Comparison of ENCODE assay signal across 18 cellular contexts in genomic region chr11:73156686-73157085, GRCh38. TPM values are rescaled to one million over a fixed set of nuclear protein-coding genes. Genes with fewer than 3 reads are reported as not detected.
DNase-seq lines count a peak whose midpoint lies in the region; ATAC-seq and TF ChIP-seq lines count a peak whose summit lies in the region.
"Had no signal": no experiment of that assay in that cellular context is flagged by ENCODE, and none has a peak within 500 bp of the region (broad histone marks: within the 10 kb centered on the region; RNA-seq: fewer than 3 reads in every experiment).

No MANE protein-coding gene starts in this region.

- peaks cover 54% of the 10 kb centered on the region for H3K4me1 ChIP-seq in CD8-positive, alpha-beta T cell (ENCODE audit: insufficient read depth, low read length)
- H3K4me1 ChIP-seq in KMS-11 (ENCODE audit: low read depth, poor library complexity, severe bottlenecking) (peaks cover 83% of the 10 kb centered on the region), thyroid gland (peaks cover 10 to 22% of the 10 kb centered on the region in 2 donors)
- H3K4me1 ChIP-seq: uterus had no signal

- TF ChIP-seq POLR2A in thyroid gland (IDR thresholded peaks at IDR 0.05) = no peak

- H3K4me2 ChIP-seq in KMS-11 = peak overlapping the region; percentile 29

- H3K9ac ChIP-seq in KMS-11 = no peak overlapping the region

- no peaks in the 10 kb centered on the region for H3K36me3 Mint-ChIP-seq in CD8-positive, alpha-beta T cell
- H3K36me3 Mint-ChIP-seq in chondrocyte (ENCODE audit: low read depth) = no peaks in the 10 kb centered on the region

- no peak overlapping the region for H2AFZ ChIP-seq in KMS-11 (ENCODE audit: low read depth)

- CTCF ChIA-PET in CD8-positive, alpha-beta T cell (lab: Charles Lee) = interaction anchor here (1.0 to 12.9 kb wide), 3 partner anchors 14 to 22 kb away, joined by 3 to 111 read pairs (median 3); partner anchors contain the start of gene FCHSD2

- no peak overlapping the region for H3K27ac ChIP-seq in CD8-positive, alpha-beta T cell (ENCODE audit: low read depth, low read length)
- H3K27ac ChIP-seq in KMS-11 (no peak overlapping the region), thyroid gland (no peak overlapping the region)
- H3K27ac ChIP-seq: brain microvascular endothelial cell, C4-2B, uterus had no signal

- H3K27me3 ChIP-seq in CD8-positive, alpha-beta T cell (ENCODE audit: insufficient read depth, low read length) = no peaks in the 10 kb centered on the region
- H3K27me3 ChIP-seq in KMS-11 (ENCODE audit: insufficient read depth, low read depth) = no peaks in the 10 kb centered on the region
- no peaks in the 10 kb centered on the region for H3K27me3 ChIP-seq in thyroid gland
- H3K27me3 ChIP-seq: brain microvascular endothelial cell, sigmoid colon, uterus had no signal

- 92 to 98% methylated on average over 2 of the region's 2 CpGs for WGBS in thyroid gland, 2 donors

- H3K4me1 Mint-ChIP-seq in CD8-positive, alpha-beta T cell (ENCODE audit: low read depth) = peaks cover 54% of the 10 kb centered on the region
- peaks cover 64% of the 10 kb centered on the region for H3K4me1 Mint-ChIP-seq in chondrocyte (ENCODE audit: low read depth)

- no peak for DNase-seq in CD8-positive, alpha-beta T cell
- DNase-seq in chondrocyte (ENCODE audit: low spot score) (no peak), posterior vena cava (ENCODE audit: low spot score) (peak; percentile 53), NCI-H2227 (lab: John Stamatoyannopoulos, UW; ENCODE audit: unreplicated experiment) (no peak), thyroid gland (no peak)
- DNase-seq: activated naive CD4-positive, alpha-beta T cell treated with anti-CD3 and anti-CD28 coated beads for 36 hours; KG1; mammary epithelial cell; NCI-H146; NCI-H510A; PC-3; stimulated activated CD4-positive, alpha-beta T cell treated with anti-CD3 and anti-CD28 coated beads, Interleukin-4, amount 100 ng/mL, for 24 hours; uterus had no signal

- TF ChIP-seq CTCF in CD8-positive, alpha-beta T cell (IDR thresholded peaks at IDR 0.05) = no peak
- no peak for TF ChIP-seq CTCF in KMS-11 (conservative IDR thresholded peaks at IDR 0.05; ENCODE audit: low read depth, low read length)
- no peak for TF ChIP-seq CTCF in chondrocyte (IDR thresholded peaks at IDR 0.05)
- no peak for TF ChIP-seq CTCF in thyroid gland (IDR thresholded peaks at IDR 0.05)

- H4K20me1 ChIP-seq in KMS-11 (ENCODE audit: insufficient read depth) = no peaks in the 10 kb centered on the region

- no peak overlapping the region for H3K4me3 ChIP-seq in CD8-positive, alpha-beta T cell (ENCODE audit: low read depth, low read length)
- H3K4me3 ChIP-seq in KMS-11 (IDR thresholded peaks at IDR 0.05; ENCODE audit: insufficient read depth, low read depth, low read length) (no peak overlapping the region), thyroid gland (replicated peaks in 1 of 3) (no peak overlapping the region)
- H3K4me3 ChIP-seq: sigmoid colon, uterus had no signal

- H3K79me2 ChIP-seq in KMS-11 (ENCODE audit: insufficient read depth, low read depth) = no peaks in the 10 kb centered on the region

- no peaks in the 10 kb centered on the region for H3K9me3 ChIP-seq in CD8-positive, alpha-beta T cell (ENCODE audit: low read length)
- H3K9me3 ChIP-seq in thyroid gland = no peaks in the 10 kb centered on the region
- H3K9me3 ChIP-seq: sigmoid colon, uterus had no signal

- no peak overlapping the region for H3K4me3 Mint-ChIP-seq in CD8-positive, alpha-beta T cell
- no peak overlapping the region for H3K4me3 Mint-ChIP-seq in chondrocyte (ENCODE audit: unreplicated experiment)
- H3K4me3 Mint-ChIP-seq: activated naive CD4-positive, alpha-beta T cell treated with anti-CD3 and anti-CD28 coated beads for 36 hours had no signal

- intact Hi-C loops in CD8-positive, alpha-beta T cell (cut with DNase I, micrococcal nuclease) = no loop called here
- intact Hi-C loops in posterior vena cava (cut with DNase I) (no loop called here), thyroid gland (cut with DNase I) (no loop called here)

- no peaks in the 10 kb centered on the region for H3K36me3 ChIP-seq in CD8-positive, alpha-beta T cell (ENCODE audit: insufficient read depth, low read length)
- H3K36me3 ChIP-seq in KMS-11 (ENCODE audit: insufficient read depth) = no peaks in the 10 kb centered on the region
- no peaks in the 10 kb centered on the region for H3K36me3 ChIP-seq in thyroid gland
- H3K36me3 ChIP-seq: brain microvascular endothelial cell, sigmoid colon, uterus had no signal

- H3K27ac Mint-ChIP-seq in CD8-positive, alpha-beta T cell = peak overlapping the region; percentile 32
- H3K27ac Mint-ChIP-seq in chondrocyte (ENCODE audit: unreplicated experiment) = peak overlapping the region; percentile 62
- H3K27ac Mint-ChIP-seq: activated naive CD4-positive, alpha-beta T cell treated with anti-CD3 and anti-CD28 coated beads for 36 hours had no signal

- H3K27me3 Mint-ChIP-seq in CD8-positive, alpha-beta T cell (ENCODE audit: low read depth) = no peaks in the 10 kb centered on the region
- H3K27me3 Mint-ChIP-seq in chondrocyte (ENCODE audit: low read depth) = no peaks in the 10 kb centered on the region

- ATAC-seq in CD8-positive, alpha-beta T cell = no peak
- ATAC-seq in GM18861 (IDR thresholded peaks at IDR 0.05; ENCODE audit: unreplicated experiment) = no peak
- ATAC-seq: PC-3 had no signal

- H3K9me3 Mint-ChIP-seq in CD8-positive, alpha-beta T cell = no peaks in the 10 kb centered on the region
- no peaks in the 10 kb centered on the region for H3K9me3 Mint-ChIP-seq in chondrocyte (ENCODE audit: low read depth)
- H3K9me3 Mint-ChIP-seq: activated naive CD4-positive, alpha-beta T cell treated with anti-CD3 and anti-CD28 coated beads for 36 hours had no signal

- POLR2A ChIA-PET in CD8-positive, alpha-beta T cell (lab: Charles Lee) = interaction anchor here (1.4 kb wide), 1 partner anchor 14 kb away, joined by 6 read pairs; the partner anchor contains the start of gene FCHSD2

RNA-seq across cellular contexts. Expression of gene FCHSD2, which starts 14.6 kb away (rescaled TPM):
- 10 to 100 TPM; 38.8 to 41.1 TPM for total RNA-seq in CD8-positive, alpha-beta T cell
- total RNA-seq in chondrocyte (38.7 to 69.5 TPM (median 66.8 TPM) in 3 replicates), posterior vena cava (10 to 100 TPM; 55.6 to 62.1 TPM), thyroid gland (10 to 100 TPM; 13.5 to 21.7 (median 16.9) TPM)
